Comparison of ENCODE assay signal across 16 cellular contexts in the genomic region with DNA sequence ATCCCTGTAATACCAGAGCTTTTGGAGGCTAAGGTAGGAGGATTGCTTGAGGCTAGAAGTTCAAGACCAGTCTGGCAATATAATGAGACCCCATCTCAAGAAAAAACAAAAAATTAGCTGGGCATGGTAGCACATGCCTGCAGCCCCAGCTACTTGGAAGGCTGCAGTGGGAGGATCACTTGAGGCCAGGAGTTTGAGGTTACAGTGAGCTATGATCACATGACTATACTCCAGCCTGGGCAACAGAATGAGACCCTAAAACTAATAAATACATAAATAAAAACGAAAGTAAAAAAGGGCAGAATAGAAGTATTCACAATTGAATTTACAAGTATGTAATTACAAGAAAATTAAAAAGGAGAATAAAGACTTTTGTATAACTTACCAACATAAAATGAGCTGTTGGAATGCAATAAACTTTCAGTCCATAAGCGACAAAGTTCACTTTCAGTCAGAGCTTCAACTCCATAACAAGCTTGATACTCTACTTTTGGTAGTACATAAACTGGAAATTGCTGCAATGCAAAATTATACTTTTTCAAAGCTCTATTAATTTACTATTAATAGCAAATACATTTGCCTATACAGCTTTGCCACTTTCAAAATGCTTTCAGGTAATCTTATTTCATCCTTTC. TPM values are rescaled to one million over a fixed set of nuclear protein-coding genes. Genes with fewer than 3 reads are reported as not detected.
A peak's percentile ranks its signal among the peaks of the same experiment; 100 is the strongest.
DNase-seq lines count a peak whose midpoint lies in the region; ATAC-seq and TF ChIP-seq lines count a peak whose summit lies in the region.
"Had no signal": no experiment of that assay in that cellular context is flagged by ENCODE, and none has a peak within 500 bp of the region (broad histone marks: within the 10 kb centered on the region; RNA-seq: fewer than 3 reads in every experiment).

No MANE protein-coding gene starts in this region.

- in situ Hi-C loops in GM13976 (cut with MboI; ENCODE audit: low sequenced_read_pairs, unreplicated experiment) = no loop called here

- peaks cover 21% of the 10 kb centered on the region for H3K36me3 Mint-ChIP-seq in Calu3 (ENCODE audit: insufficient read depth, unreplicated experiment)
- peaks cover 16% of the 10 kb centered on the region for H3K36me3 Mint-ChIP-seq in activated CD4-positive, alpha-beta T cell treated with anti-CD3 and anti-CD28 coated beads for 36 hours (ENCODE audit: low read depth)

- H3K79me2 ChIP-seq in SK-N-SH (ENCODE audit: insufficient read depth) = peaks cover 28% of the 10 kb centered on the region

- 0 out of 2 replicates have a peak overlapping the region, but pooled peaks have one; percentile 21 for H3K4me2 ChIP-seq in SK-N-SH

- no peak overlapping the region for H3K4me3 ChIP-seq in SK-N-SH (ENCODE audit: low read depth in 2 of 2, low read length in 1 of 2)
- H3K4me3 ChIP-seq in esophagus muscularis mucosa = no peak overlapping the region

- ATAC-seq in left colon = peak; percentile 65
- ATAC-seq in activated CD4-positive, alpha-beta T cell treated with anti-CD3 and anti-CD28 coated beads for 36 hours = no peak

- TF ChIP-seq CTCF in Calu3 (IDR thresholded peaks at IDR 0.05; ENCODE audit: unreplicated experiment) = no peak
- no peak for TF ChIP-seq CTCF in SK-N-SH (IDR thresholded peaks at IDR 0.05)
- TF ChIP-seq CTCF in esophagus muscularis mucosa (IDR thresholded peaks at IDR 0.05) = no peak
- TF ChIP-seq CTCF in GM13976 (IDR thresholded peaks at IDR 0.05; ENCODE audit: borderline replicate concordance, control extremely low read depth, extremely low read depth, insufficient read depth, missing control alignments) = no peak

- peaks cover 16% of the 10 kb centered on the region for H3K4me1 Mint-ChIP-seq in Calu3 (ENCODE audit: low read depth, unreplicated experiment)
- H3K4me1 Mint-ChIP-seq in activated CD4-positive, alpha-beta T cell treated with anti-CD3 and anti-CD28 coated beads for 36 hours = no peaks in the 10 kb centered on the region

- H3K9me3 Mint-ChIP-seq in Calu3 (ENCODE audit: low read depth, unreplicated experiment) = no peaks in the 10 kb centered on the region
- no peaks in the 10 kb centered on the region for H3K9me3 Mint-ChIP-seq in activated CD4-positive, alpha-beta T cell treated with anti-CD3 and anti-CD28 coated beads for 36 hours (ENCODE audit: low read depth)

- TF ChIP-seq EP300 in SK-N-SH (IDR thresholded peaks at IDR 0.05; ENCODE audit: borderline replicate concordance in 1 of 2, low read depth in 1 of 2, low read length in 1 of 2) = no peak
- no peak for TF ChIP-seq EP300 in esophagus muscularis mucosa (IDR thresholded peaks at IDR 0.05)

- TF ChIP-seq RAD21 in SK-N-SH (IDR thresholded peaks at IDR 0.05; ENCODE audit: low read length) = no peak

- CTCF ChIA-PET in Calu3 (lab: Charles Lee) (interaction anchor here (1.0 to 1.9 kb wide), 3 partner anchors 47 to 68 kb away, joined by 3 to 4 read pairs (median 4); no protein-coding TSS in a partner anchor), SK-N-SH (lab: Yijun Ruan, JAX) (interaction anchor here (0.8 to 4.7 kb wide), 5 partner anchors 9 to 913 kb away, joined by 3 to 46 read pairs (median 3); no protein-coding TSS in a partner anchor)
- CTCF ChIA-PET in activated CD4-positive, alpha-beta T cell treated with anti-CD3 and anti-CD28 coated beads for 36 hours (lab: Charles Lee) = interaction anchor here (1.3 to 1.5 kb wide), 3 partner anchors 12 to 83 kb away, joined by 5 to 8 read pairs (median 5); no protein-coding TSS in a partner anchor

- H3K9ac ChIP-seq in SK-N-SH = no peak overlapping the region; the same call in 1 of the 2 replicates

- H3K9me3 ChIP-seq in SK-N-SH (no peaks in the 10 kb centered on the region), esophagus muscularis mucosa (no peaks in the 10 kb centered on the region)
- H3K9me3 ChIP-seq: Caco-2 had no signal

- H3K4me3 Mint-ChIP-seq in Calu3 (ENCODE audit: low read depth, unreplicated experiment) = no peak overlapping the region
- no peak overlapping the region for H3K4me3 Mint-ChIP-seq in activated CD4-positive, alpha-beta T cell treated with anti-CD3 and anti-CD28 coated beads for 36 hours

- no peaks in the 10 kb centered on the region for H4K20me1 ChIP-seq in SK-N-SH (ENCODE audit: insufficient read depth)

- H3K36me3 ChIP-seq in SK-N-SH (replicated peaks in 1 of 2; ENCODE audit: control insufficient read depth in 1 of 2, insufficient read depth in 2 of 2, low read length in 1 of 2) (peaks cover 15 to 16% of the 10 kb centered on the region in 2 experiments), esophagus muscularis mucosa (peaks cover 0 to 49% (median 28%) of the 10 kb centered on the region in 4 donors)

- intact Hi-C loops in Calu3 (cut with micrococcal nuclease; ENCODE audit: unreplicated experiment) (no loop called here), left colon (cut with DNase I, micrococcal nuclease) (loop anchor here in 1 of 2 donors (5.0 kb wide), 1 partner anchor 85 kb away; no protein-coding TSS in a partner anchor), esophagus muscularis mucosa (cut with DNase I) (no loop called here)
- intact Hi-C loops in activated CD4-positive, alpha-beta T cell treated with anti-CD3 and anti-CD28 coated beads for 36 hours (cut with DNase I, micrococcal nuclease) = loop anchor here in 1 of 2 experiments (5.0 kb wide), 1 partner anchor 80 kb away; no protein-coding TSS in a partner anchor

- no peak for TF ChIP-seq POLR2A in esophagus muscularis mucosa (IDR thresholded peaks at IDR 0.05; ENCODE audit: low read depth)

- DNase-seq in Calu3 (no peak), SK-N-SH (no peak), left colon (no peak), esophagus muscularis mucosa (ENCODE audit: extremely low spot score) (no peak), GM13976 (ENCODE audit: low spot score) (no peak)
- no peak for DNase-seq in activated CD4-positive, alpha-beta T cell treated with anti-CD3 and anti-CD28 coated beads for 36 hours
- DNase-seq: C1 segment of cervical spinal cord; Caco-2; DMS79; KG1; NCI-H1048; NCI-H1694; NCI-H2107; NCI-H345; NCI-H526 treated with DMSO at 0.1 percent for 48 hours; NK-92 treated with Interleukin-12 subunit alpha and Interleukin-12 subunit beta, amount 100 ng/mL, for 24 hours had no signal

- peak overlapping the region; percentile 48 for H3K27ac Mint-ChIP-seq in Calu3 (ENCODE audit: unreplicated experiment)
- H3K27ac Mint-ChIP-seq in activated CD4-positive, alpha-beta T cell treated with anti-CD3 and anti-CD28 coated beads for 36 hours = no peak overlapping the region

- no peaks in the 10 kb centered on the region for H3K27me3 Mint-ChIP-seq in Calu3 (ENCODE audit: unreplicated experiment)
- no peaks in the 10 kb centered on the region for H3K27me3 Mint-ChIP-seq in activated CD4-positive, alpha-beta T cell treated with anti-CD3 and anti-CD28 coated beads for 36 hours

- POLR2A ChIA-PET in SK-N-SH (lab: Yijun Ruan, JAX) = no interaction called here
- POLR2A ChIA-PET in activated CD4-positive, alpha-beta T cell treated with anti-CD3 and anti-CD28 coated beads for 36 hours (lab: Charles Lee) = no interaction called here

- BruUV-seq in Calu3 (replicated peaks; lab: Mats Ljungman, UMichigan) = no TSS peak

- 74% methylated on average over 2 of the region's 2 CpGs for WGBS in SK-N-SH (ENCODE audit: low lambda C conversion rate)
- 86% methylated on average over 2 of the region's 2 CpGs for WGBS in esophagus muscularis mucosa

- H3F3A ChIP-seq in SK-N-SH (replicated peaks; ENCODE audit: insufficient read depth) = peaks cover 32% of the 10 kb centered on the region

- peaks cover 5 to 6% of the 10 kb centered on the region in 2 experiments; a peak in 3 of 4 replicates for H3K4me1 ChIP-seq in SK-N-SH (ENCODE audit: control insufficient read depth in 1 of 2, insufficient read depth in 2 of 2, low read depth in 1 of 2, low read length in 1 of 2)
- H3K4me1 ChIP-seq in esophagus muscularis mucosa = no peaks in the 10 kb centered on the region
- H3K4me1 ChIP-seq: Caco-2 had no signal

- no peak overlapping the region for H2AFZ ChIP-seq in SK-N-SH (ENCODE audit: low read depth)

- peak overlapping the region; percentile 62 to 73; a peak in 3 of 4 replicates for H3K27ac ChIP-seq in SK-N-SH (ENCODE audit: low read depth in 2 of 2, low read length in 1 of 2)
- no peak overlapping the region for H3K27ac ChIP-seq in esophagus muscularis mucosa (replicated peaks in 1 of 4)

- H3K9me2 ChIP-seq in SK-N-SH = no peaks in the 10 kb centered on the region

- no peaks in the 10 kb centered on the region for H3K27me3 ChIP-seq in SK-N-SH (ENCODE audit: insufficient read depth)
- no peaks in the 10 kb centered on the region for H3K27me3 ChIP-seq in esophagus muscularis mucosa

TF ChIP-seq in SK-N-SH, 30 proteins besides CTCF, POLR2A, EP300 and RAD21 (continues in another document):
- TF ChIP-seq, protein P1, sequence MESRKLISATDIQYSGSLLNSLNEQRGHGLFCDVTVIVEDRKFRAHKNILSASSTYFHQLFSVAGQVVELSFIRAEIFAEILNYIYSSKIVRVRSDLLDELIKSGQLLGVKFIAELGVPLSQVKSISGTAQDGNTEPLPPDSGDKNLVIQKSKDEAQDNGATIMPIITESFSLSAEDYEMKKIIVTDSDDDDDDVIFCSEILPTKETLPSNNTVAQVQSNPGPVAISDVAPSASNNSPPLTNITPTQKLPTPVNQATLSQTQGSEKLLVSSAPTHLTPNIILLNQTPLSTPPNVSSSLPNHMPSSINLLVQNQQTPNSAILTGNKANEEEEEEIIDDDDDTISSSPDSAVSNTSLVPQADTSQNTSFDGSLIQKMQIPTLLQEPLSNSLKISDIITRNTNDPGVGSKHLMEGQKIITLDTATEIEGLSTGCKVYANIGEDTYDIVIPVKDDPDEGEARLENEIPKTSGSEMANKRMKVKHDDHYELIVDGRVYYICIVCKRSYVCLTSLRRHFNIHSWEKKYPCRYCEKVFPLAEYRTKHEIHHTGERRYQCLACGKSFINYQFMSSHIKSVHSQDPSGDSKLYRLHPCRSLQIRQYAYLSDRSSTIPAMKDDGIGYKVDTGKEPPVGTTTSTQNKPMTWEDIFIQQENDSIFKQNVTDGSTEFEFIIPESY (IDR thresholded peaks at IDR 0.05; ENCODE audit: borderline replicate concordance, low read depth) = no peak

RNA-seq across cellular contexts. Expression of gene ICE2, which starts 36.8 kb away (rescaled TPM):
- 74.2 and 76.7 TPM in 2 replicates for total RNA-seq in Calu3 (2022)
- polyA plus RNA-seq in SK-N-SH (2012; rRNA removed) = 18.0 and 19.0 TPM in 2 replicates
- polyA plus RNA-seq in SK-N-SH (2012; cell fraction: cytosol; rRNA removed) = 18.4 and 20.3 TPM in 2 replicates
- 13.9 and 36.6 TPM in 2 replicates for polyA plus RNA-seq in SK-N-SH (2012; cell fraction: nucleus; rRNA removed)
- 10 to 100 TPM; 29.2 to 31.7 TPM for total RNA-seq in left colon
- 10 to 100 TPM; 17.4 to 30.4 (median 21.3) TPM for total RNA-seq in esophagus muscularis mucosa
- total RNA-seq in activated CD4-positive, alpha-beta T cell treated with anti-CD3 and anti-CD28 coated beads for 36 hours = 10 to 100 TPM; 72.8 to 81.6 TPM

RNA-seq across cellular contexts. Expression of gene ANXA2, which starts 44.4 kb away (rescaled TPM):
- total RNA-seq in Calu3 (2022) (3,100 and 3,305 TPM in 2 replicates), left colon (100 to 1,000 TPM; 815 to 870 TPM), esophagus muscularis mucosa (100 to 1,000 TPM; 333 to 606 (median 406) TPM)
- polyA plus RNA-seq in SK-N-SH (2012; rRNA removed) = 4,669 and 5,711 TPM in 2 replicates
- polyA plus RNA-seq in SK-N-SH (2012; cell fraction: cytosol; rRNA removed) = 5,477 and 5,705 TPM in 2 replicates
- polyA plus RNA-seq in SK-N-SH (2012; cell fraction: nucleus; rRNA removed) = 2,958 and 4,347 TPM in 2 replicates
- 10 to 100 TPM; 65.9 to 80.2 TPM for total RNA-seq in activated CD4-positive, alpha-beta T cell treated with anti-CD3 and anti-CD28 coated beads for 36 hours

Comparison
In these comparisons a context has a peak if more than half of its experiments do, and no peak if none do; other contexts are left out.
1. H3K27ac ChIP-seq: peak in SK-N-SH (2 of 2); none in esophagus muscularis mucosa (0 of 4).
2. RNA of gene ANXA2, which starts 44.4 kb away (total RNA-seq): 3,100 to 3,305 TPM in Calu3, 815 to 870 TPM in left colon and 333 to 606 TPM in esophagus muscularis mucosa; 65.9 to 80.2 TPM in activated CD4-positive, alpha-beta T cell treated with anti-CD3 and anti-CD28 coated beads for 36 hours; every median in the first group is over 4 times any median in the second.